8 cellular contexts compared by ENCODE assay signal in genomic region chr2:182715121-182715895, GRCh38. TPM values are rescaled to one million over a fixed set of nuclear protein-coding genes. Genes with fewer than 3 reads are reported as not detected.
DNase-seq lines count a peak whose midpoint lies in the region; ATAC-seq and TF ChIP-seq lines count a peak whose summit lies in the region.

No MANE protein-coding gene starts in this region.

- H3K9me2 ChIP-seq in DOHH2 (replicated peaks; ENCODE audit: control insufficient read depth, low read length): no peaks in the 10 kb centered on the region

- peak overlapping the region; percentile 80 for H3K4me2 ChIP-seq in DOHH2 (ENCODE audit: low read length)

- no peaks in the 10 kb centered on the region for H3K9me3 ChIP-seq in DOHH2 (ENCODE audit: control insufficient read depth, insufficient read depth, low read length)
- H3K9me3 ChIP-seq in SJCRH30 (replicated peaks): no peaks in the 10 kb centered on the region
- no peaks in the 10 kb centered on the region for H3K9me3 ChIP-seq in psoas muscle

- H3F3A ChIP-seq in DOHH2 (ENCODE audit: control insufficient read depth, insufficient read depth): peaks cover 31% of the 10 kb centered on the region

- intact Hi-C loops in psoas muscle (cut with DNase I): loop anchor here in 1 of 2 donors (10.0 kb wide), 1 partner anchor 1289 kb away; no protein-coding TSS in a partner anchor

- peak overlapping the region; percentile 95 for H3K27ac ChIP-seq in DOHH2 (ENCODE audit: low read depth, low read length)
- peak overlapping the region; percentile 35; the same call in 1 of the 2 replicates for H3K27ac ChIP-seq in SJCRH30
- peak overlapping the region; percentile 68 for H3K27ac ChIP-seq in psoas muscle

- H3K36me3 ChIP-seq in DOHH2 (ENCODE audit: control insufficient read depth, low read length) (peaks cover 24% of the 10 kb centered on the region), SJCRH30 (peaks cover 4% of the 10 kb centered on the region), psoas muscle (ENCODE audit: insufficient read depth in 1 of 2, low read depth in 1 of 2) (peaks cover 0 to 15% of the 10 kb centered on the region in 2 donors)

- peak in 1 of 2 experiments; percentile 21 for DNase-seq in SJCRH30
- DNase-seq in fibroblast of peridontal ligament (ENCODE audit: extremely low read depth): peak; percentile 70
- no peak for DNase-seq in psoas muscle
- no peak for DNase-seq in retina
- no peak for DNase-seq in OCI-M2 (lab: John Stamatoyannopoulos, UW; ENCODE audit: unreplicated experiment)

- H3K27me3 ChIP-seq in DOHH2 (ENCODE audit: control insufficient read depth, low read length): no peaks in the 10 kb centered on the region
- no peaks in the 10 kb centered on the region for H3K27me3 ChIP-seq in SJCRH30
- no peaks in the 10 kb centered on the region for H3K27me3 ChIP-seq in psoas muscle (ENCODE audit: insufficient read depth in 3 of 3, low read length in 2 of 3)

- WGBS in psoas muscle, 3 donors: 2 to 3% (median 2%) methylated on average over 9 of the region's 9 CpGs

- H3K4me3 ChIP-seq in DOHH2 (ENCODE audit: low read length): peak overlapping the region; percentile 85
- H3K4me3 ChIP-seq in SJCRH30: peak overlapping the region; percentile 78
- H3K4me3 ChIP-seq in psoas muscle: peak overlapping the region; percentile 84

- peak; percentile 1 for ATAC-seq in HG03469 (IDR thresholded peaks at IDR 0.05; ENCODE audit: unreplicated experiment)
- peak in 1 of 4 donors; percentile 14 for ATAC-seq in psoas muscle
- no peak for ATAC-seq in GM19395 (IDR thresholded peaks at IDR 0.05; ENCODE audit: unreplicated experiment)

- H4K20me1 ChIP-seq in DOHH2 (ENCODE audit: control insufficient read depth, insufficient read depth, low read depth, low read length): no peaks in the 10 kb centered on the region

- H3K4me1 ChIP-seq in DOHH2 (ENCODE audit: control insufficient read depth, low read length) (peaks cover 43% of the 10 kb centered on the region), SJCRH30 (no peaks in the 10 kb centered on the region), psoas muscle (peaks cover 14% of the 10 kb centered on the region)

- TF ChIP-seq CTCF in DOHH2 (IDR thresholded peaks at IDR 0.05; ENCODE audit: low read depth, low read length, poor library complexity, severe bottlenecking) (no peak), psoas muscle (IDR thresholded peaks at IDR 0.05) (no peak)

- peaks cover 41% of the 10 kb centered on the region for H3K79me2 ChIP-seq in DOHH2 (ENCODE audit: control insufficient read depth, low read length)

RNA-seq across cellular contexts. Expression of gene DNAJC10, which starts 0.7 kb away (rescaled TPM):
- 55.9 and 58.0 TPM in 2 replicates for total RNA-seq in SJCRH30 (2014; rRNA removed; shearing (Covaris generic))
- 10 to 100 TPM; 25.8 to 31.1 (median 28.1) TPM for total RNA-seq in psoas muscle
- 10 to 100 TPM in 2 of 3 donors, 1 to 10 TPM in 1; 9.0 to 20.1 (median 14.9) TPM for polyA plus RNA-seq in psoas muscle

Comparison
In these comparisons a context has a peak if more than half of its experiments do, and no peak if none do; other contexts are left out.
1. H3K27ac ChIP-seq: peak in every context shown above with its lines; median percentile 95 in DOHH2; 68 in psoas muscle; 35 in SJCRH30.